Comparison of ENCODE assay signal across 11 cellular contexts in the genomic region with DNA sequence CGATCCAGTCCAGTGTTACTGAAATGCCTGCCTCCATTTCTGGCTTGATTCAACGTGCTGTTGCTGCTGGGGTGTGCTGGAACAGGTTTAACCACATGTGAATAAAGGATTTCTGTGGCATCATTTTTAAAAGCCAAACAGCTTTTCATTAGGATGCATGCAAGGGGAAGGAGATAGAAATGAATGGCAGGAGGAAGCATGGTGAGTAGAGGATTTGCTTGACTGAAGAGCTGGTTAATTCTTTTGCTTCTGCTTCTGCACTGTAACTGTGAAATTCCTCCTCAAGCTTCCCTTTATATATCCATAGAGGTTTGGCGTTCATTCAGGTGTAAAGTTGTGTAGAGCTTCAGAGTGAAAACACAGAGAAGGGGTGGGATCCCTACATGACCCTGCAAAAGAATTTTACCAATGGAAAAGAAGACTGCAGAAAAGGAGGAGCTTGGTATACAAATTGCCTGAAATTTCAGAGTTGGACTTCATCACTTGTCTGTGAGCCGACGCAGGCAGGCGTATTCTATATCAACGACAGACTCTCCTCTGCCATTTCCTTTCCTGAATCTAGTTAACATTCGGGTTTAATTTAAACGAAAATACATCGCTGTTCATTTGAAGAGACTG. TPM values are rescaled to one million over a fixed set of nuclear protein-coding genes. Genes with fewer than 3 reads are reported as not detected.
DNase-seq lines count a peak whose midpoint lies in the region; ATAC-seq, FAIRE-seq and TF ChIP-seq lines count a peak whose summit lies in the region.
"Had no signal": no experiment of that assay in that cellular context is flagged by ENCODE, and none has a peak within 500 bp of the region (broad histone marks: within the 10 kb centered on the region; RNA-seq: fewer than 3 reads in every experiment).

A gene with protein sequence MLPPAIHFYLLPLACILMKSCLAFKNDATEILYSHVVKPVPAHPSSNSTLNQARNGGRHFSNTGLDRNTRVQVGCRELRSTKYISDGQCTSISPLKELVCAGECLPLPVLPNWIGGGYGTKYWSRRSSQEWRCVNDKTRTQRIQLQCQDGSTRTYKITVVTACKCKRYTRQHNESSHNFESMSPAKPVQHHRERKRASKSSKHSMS (minus strand): TSS at position 270 of the 618 bp plus-strand sequence. CDS start 70 bp downstream, at position 200.

- H4K91ac ChIP-seq in H1 (replicated peaks; ENCODE audit: insufficient read length, low read length), result no peak within 1 kb of the TSS

- TF ChIP-seq EP300 in H1 (IDR thresholded peaks at IDR 0.05; ENCODE audit: borderline replicate concordance in 1 of 2, low read depth in 2 of 2, low read length in 2 of 2), result no peak
- TF ChIP-seq EP300 in ovary (IDR thresholded peaks at IDR 0.05), result no peak

- no peak for TF ChIP-seq RAD21 in H1 (IDR thresholded peaks at IDR 0.05 in 1 of 2, conservative IDR thresholded peaks at IDR 0.05 in 1 of 2; ENCODE audit: low read depth in 2 of 2, low read length in 2 of 2)

- H4K8ac ChIP-seq in H1 (ENCODE audit: extremely low read depth, insufficient read depth, low read length), result no peak within 1 kb of the TSS

- H3K9me3 ChIP-seq in H1 (ENCODE audit: insufficient read depth in 2 of 2, low read depth in 1 of 2, low read length in 1 of 2), result no peaks in the 10 kb centered on the region
- H3K9me3 ChIP-seq in muscle layer of colon (ENCODE audit: low read length), result no peaks in the 10 kb centered on the region
- H3K9me3 ChIP-seq in ovary, result no peaks in the 10 kb centered on the region

- H3K27ac ChIP-seq in H1 (ENCODE audit: low read depth, low read length), result no peak within 1 kb of the TSS
- peak within 1 kb of the TSS; percentile 70 for H3K27ac ChIP-seq in muscle layer of colon (ENCODE audit: low read depth, low read length)
- H3K27ac ChIP-seq in ovary, result no peak within 1 kb of the TSS
- H3K27ac ChIP-seq: KMS-11 had no signal

- H3K27me3 ChIP-seq in H1 (replicated peaks in 1 of 4; ENCODE audit: control insufficient read depth in 3 of 4, extremely low read depth in 1 of 4, insufficient read depth in 3 of 4, low read length in 3 of 4) (no peaks in the 10 kb centered on the region), muscle layer of colon (ENCODE audit: control insufficient read depth in 1 of 2, insufficient read depth in 2 of 2, low read length in 2 of 2) (no peaks in the 10 kb centered on the region), ovary (no peaks in the 10 kb centered on the region)

- no peak within 1 kb of the TSS for H2BK15ac ChIP-seq in H1 (ENCODE audit: low read length)

- TF ChIP-seq POLR2A in H1 (IDR thresholded peaks at IDR 0.05; ENCODE audit: control extremely low read depth in 1 of 2, low read depth in 2 of 2, low read length in 2 of 2) (no peak), ovary (IDR thresholded peaks at IDR 0.05) (no peak)

- no peaks in the 10 kb centered on the region for H3K23me2 ChIP-seq in H1 (ENCODE audit: low read depth, low read length)

- H3K4me3 Mint-ChIP-seq in stimulated activated naive B cell treated with anti-CD40 and anti-IgM and Interleukin-4, amounts not matched to agents 10 μg/mL and 1 μg/mL and 100 μg/mL, for 72 hours, result no peak within 1 kb of the TSS
- H3K4me3 Mint-ChIP-seq: activated CD4-positive, alpha-beta T cell treated with anti-CD3 and anti-CD28 coated beads, Interleukin-2, amount 10 ng/mL, durations not matched to agents 24 days and 14 days had no signal

- POLR2A ChIA-PET in H1 (lab: Charles Lee; ENCODE audit: partially characterized antibody), result interaction anchor here (0.8 to 2.1 kb wide), 3 partner anchors 13 to 250 kb away, joined by 3 to 5 read pairs (median 4); no protein-coding TSS in a partner anchor

- H2BK20ac ChIP-seq in H1 (ENCODE audit: low read length), result no peak within 1 kb of the TSS

- no peak within 1 kb of the TSS for H3K4ac ChIP-seq in H1 (replicated peaks; ENCODE audit: insufficient read length, low read depth, low read length)

- no peaks in the 10 kb centered on the region for H3K79me2 ChIP-seq in H1 (ENCODE audit: control insufficient read depth in 1 of 2, insufficient read depth in 2 of 2, low read length in 2 of 2)

- H3K4me2 ChIP-seq in H1 (ENCODE audit: insufficient read depth in 1 of 2, low read depth in 2 of 2, low read length in 2 of 2), result peak within 1 kb of the TSS; percentile 33 to 53; a peak in 3 of 4 replicates
- H3K4me2 ChIP-seq: KMS-11 had no signal

- no peaks in the 10 kb centered on the region for H4K20me1 ChIP-seq in H1 (replicated peaks in 1 of 2; ENCODE audit: control insufficient read depth in 1 of 2, insufficient read depth in 2 of 2, low read length in 2 of 2)

- H3K36me3 Mint-ChIP-seq in stimulated activated naive B cell treated with anti-CD40 and anti-IgM and Interleukin-4, amounts not matched to agents 10 μg/mL and 1 μg/mL and 100 μg/mL, for 72 hours, result no peaks in the 10 kb centered on the region

- H3K4me1 Mint-ChIP-seq in stimulated activated naive B cell treated with anti-CD40 and anti-IgM and Interleukin-4, amounts not matched to agents 10 μg/mL and 1 μg/mL and 100 μg/mL, for 72 hours, result peaks cover 2 to 5% of the 10 kb centered on the region in 2 donors
- H3K4me1 Mint-ChIP-seq: activated CD4-positive, alpha-beta T cell treated with anti-CD3 and anti-CD28 coated beads, Interleukin-2, amount 10 ng/mL, durations not matched to agents 24 days and 14 days had no signal

- no peaks in the 10 kb centered on the region for H3K9me3 Mint-ChIP-seq in stimulated activated naive B cell treated with anti-CD40 and anti-IgM and Interleukin-4, amounts not matched to agents 10 μg/mL and 1 μg/mL and 100 μg/mL, for 72 hours
- H3K9me3 Mint-ChIP-seq: activated CD4-positive, alpha-beta T cell treated with anti-CD3 and anti-CD28 coated beads, Interleukin-2, amount 10 ng/mL, durations not matched to agents 24 days and 14 days had no signal

- H2BK120ac ChIP-seq in H1 (replicated peaks; ENCODE audit: low read depth, low read length), result no peak within 1 kb of the TSS

- H2BK5ac ChIP-seq in H1 (ENCODE audit: low read depth, low read length), result no peak within 1 kb of the TSS

- peak; percentile 42 for FAIRE-seq in H1 (lab: Jason Lieb, UNC)

- WGBS in H1 (ENCODE audit: extremely low coverage in 1 of 2, insufficient coverage in 1 of 2, insufficient read length in 1 of 2, insufficient replicate concordance in 2 of 2, low coverage in 1 of 2, low lambda C conversion rate in 2 of 2, missing lambda C conversion rate in 1 of 2), 2 experiments, result 37% methylated on average over 10 of the region's 10 CpGs; no CpG with 5 or more reads in 1 of the 2 experiments
- 2 to 4% (median 3%) methylated on average over 10 of the region's 10 CpGs for WGBS in ovary, 3 donors

- H2AK5ac ChIP-seq in H1 (ENCODE audit: low read depth, low read length), result no peak within 1 kb of the TSS

- no peak within 1 kb of the TSS for H3K23ac ChIP-seq in H1 (ENCODE audit: insufficient read length)

- H3K36me3 ChIP-seq in H1 (ENCODE audit: control insufficient read depth in 2 of 4, insufficient read depth in 4 of 4, low read length in 3 of 4) (no peaks in the 10 kb centered on the region), muscle layer of colon (ENCODE audit: insufficient read depth, low read length) (no peaks in the 10 kb centered on the region), ovary (no peaks in the 10 kb centered on the region)

- no peaks in the 10 kb centered on the region for H3K79me1 ChIP-seq in H1 (ENCODE audit: low read depth, low read length)

- CTCF ChIA-PET in H1 (lab: Charles Lee; ENCODE audit: partially characterized antibody), result interaction anchor here (0.6 to 1.6 kb wide), 8 partner anchors 8 to 688 kb away, joined by 3 to 6 read pairs (median 4); no protein-coding TSS in a partner anchor

- H3K27ac Mint-ChIP-seq in stimulated activated naive B cell treated with anti-CD40 and anti-IgM and Interleukin-4, amounts not matched to agents 10 μg/mL and 1 μg/mL and 100 μg/mL, for 72 hours, result no peak within 1 kb of the TSS
- H3K27ac Mint-ChIP-seq: activated CD4-positive, alpha-beta T cell treated with anti-CD3 and anti-CD28 coated beads, Interleukin-2, amount 10 ng/mL, durations not matched to agents 24 days and 14 days had no signal

- H3K14ac ChIP-seq in H1 (ENCODE audit: insufficient read length), result no peak within 1 kb of the TSS

- no peak within 1 kb of the TSS for H3K18ac ChIP-seq in H1 (ENCODE audit: extremely low read depth, low read length)

- H2BK12ac ChIP-seq in H1 (ENCODE audit: low read depth, low read length), result no peak within 1 kb of the TSS

- H3K27me3 Mint-ChIP-seq in stimulated activated naive B cell treated with anti-CD40 and anti-IgM and Interleukin-4, amounts not matched to agents 10 μg/mL and 1 μg/mL and 100 μg/mL, for 72 hours, result peaks cover 0 to 3% of the 10 kb centered on the region in 2 donors

- ATAC-seq in GM19455 (IDR thresholded peaks at IDR 0.05; ENCODE audit: unreplicated experiment), result no peak
- ATAC-seq in stimulated activated naive B cell treated with anti-CD40 and anti-IgM and Interleukin-4, amounts not matched to agents 10 μg/mL and 1 μg/mL and 100 μg/mL, for 72 hours (replicated peaks), result no peak

- TF ChIP-seq CTCF in AG09309 (IDR thresholded peaks at IDR 0.05; ENCODE audit: control insufficient read depth, insufficient read depth, low read depth, low read length, missing control alignments), result no peak
- TF ChIP-seq CTCF in H1 (IDR thresholded peaks at IDR 0.05; ENCODE audit: control extremely low read depth in 1 of 3, insufficient read depth in 1 of 3, low read depth in 1 of 3, low read length in 3 of 3), result no peak
- TF ChIP-seq CTCF in ovary (IDR thresholded peaks at IDR 0.05), result no peak

- no peak within 1 kb of the TSS for H4K5ac ChIP-seq in H1 (ENCODE audit: insufficient read length, low read depth, low read length)

- H3K4me1 ChIP-seq in H1 (replicated peaks in 1 of 4; ENCODE audit: control insufficient read depth in 3 of 4, insufficient read depth in 4 of 4, low read length in 3 of 4), result peaks cover 5 to 23% (median 14%) of the 10 kb centered on the region in 4 experiments
- H3K4me1 ChIP-seq in muscle layer of colon (ENCODE audit: insufficient read depth, low read length), result no peaks in the 10 kb centered on the region
- H3K4me1 ChIP-seq in ovary (ENCODE audit: insufficient read depth), result peaks cover 1% of the 10 kb centered on the region

- H3K9ac ChIP-seq in H1 (replicated peaks in 1 of 4; ENCODE audit: extremely low read depth in 1 of 4, low read depth in 3 of 4, low read length in 3 of 4) (no peak within 1 kb of the TSS), muscle layer of colon (ENCODE audit: low read length) (peak within 1 kb of the TSS; percentile 47)
- H3K9ac ChIP-seq: KMS-11 had no signal

- intact Hi-C loops in ovary (cut with DNase I), result no loop called here

- peak within 1 kb of the TSS; percentile 86 for H2AFZ ChIP-seq in H1 (ENCODE audit: low read length)

- no peak within 1 kb of the TSS for H3K56ac ChIP-seq in H1 (replicated peaks; ENCODE audit: insufficient read length, low read depth, low read length)

- DNase-seq in AG09309 (ENCODE audit: low read depth) (no peak), NCI-H2227 (lab: John Stamatoyannopoulos, UW; ENCODE audit: unreplicated experiment) (peak; percentile 45), H1 (ENCODE audit: low read depth in 1 of 2, low spot score in 2 of 2) (peak in 1 of 2 experiments; percentile 9), ovary (no peak), HK-2 (ENCODE audit: unreplicated experiment) (no peak)
- DNase-seq in stimulated activated naive B cell treated with anti-CD40 and anti-IgM and Interleukin-4, amounts not matched to agents 10 μg/mL and 1 μg/mL and 100 μg/mL, for 72 hours, result no peak
- DNase-seq: activated CD4-positive, alpha-beta T cell treated with anti-CD3 and anti-CD28 coated beads, Interleukin-2, amount 10 ng/mL, durations not matched to agents 24 days and 14 days; stimulated activated CD4-positive, alpha-beta T cell treated with anti-CD3 and anti-CD28 coated beads, Interleukin-4, amount 100 ng/mL, for 4 hours had no signal

- H3K4me3 ChIP-seq in AG09309 (ENCODE audit: control insufficient read depth, low read depth, low read length) (peak within 1 kb of the TSS; percentile 4; the same call in 1 of the 2 replicates), H1 (ENCODE audit: extremely low read depth in 1 of 4, insufficient read depth in 2 of 4, low read depth in 3 of 4, low read length in 4 of 4) (peak within 1 kb of the TSS in 1 of 4 experiments; percentile 17; a peak in 1 of 8 replicates), muscle layer of colon (ENCODE audit: low read depth in 1 of 2, low read length in 2 of 2) (peak within 1 kb of the TSS; percentile 36 to 47), ovary (no peak within 1 kb of the TSS)

RNA-seq across cellular contexts. Expression of the gene that starts here (rescaled TPM):
- total RNA-seq in H1 (2021; fragmentation: NEBNext Ultra II Directional; extraction: Animal tissue kit (Norgen Biotek cat#: 25700)), result 0.35 and 0.55 TPM in 2 replicates
- polyA plus RNA-seq in H1 (2011; rRNA removed) (0.35 and 0.79 TPM in 2 replicates), ovary (under 1 TPM; 0.12 to 0.58 TPM)
- 0.69 TPM for polyA plus RNA-seq in H1 (2011; cell fraction: cytosol; rRNA removed)
- polyA plus RNA-seq in H1 (2011; cell fraction: nucleus; rRNA removed), result 0.33 TPM
- polyA plus RNA-seq in H1 (2012, experiment 1 of 2), result 0.18 to 0.48 TPM (median 0.36 TPM) in 4 replicates
- 0.10 TPM for polyA plus RNA-seq in H1 (2012, experiment 2 of 2)
- polyA plus RNA-seq in H1 (2013, experiment 1 of 2), result 1.0 TPM
- 1.2 TPM for polyA plus RNA-seq in H1 (2013, experiment 2 of 2)
- polyA minus RNA-seq in H1 (2011; rRNA and poly(A)+ RNA removed), result 0.76 and 0.95 TPM in 2 replicates
- not detected for polyA minus RNA-seq in H1 (2011; cell fraction: cytosol; rRNA and poly(A)+ RNA removed)
- polyA minus RNA-seq in H1 (2011; cell fraction: nucleus; rRNA and poly(A)+ RNA removed), result 0.30 TPM
- total RNA-seq in ovary, result 10 to 100 TPM in 1 of 7 donors, 1 to 10 TPM in 1, under 1 TPM in 4, not detected in 1; 0.33 to 10.3 (median 0.81) TPM
- total RNA-seq: activated CD4-positive, alpha-beta T cell treated with anti-CD3 and anti-CD28 coated beads, Interleukin-2, amount 10 ng/mL, durations not matched to agents 24 days and 14 days had no signal
